Comparison of ENCODE assay signal across 10 cellular contexts in the genomic region with DNA sequence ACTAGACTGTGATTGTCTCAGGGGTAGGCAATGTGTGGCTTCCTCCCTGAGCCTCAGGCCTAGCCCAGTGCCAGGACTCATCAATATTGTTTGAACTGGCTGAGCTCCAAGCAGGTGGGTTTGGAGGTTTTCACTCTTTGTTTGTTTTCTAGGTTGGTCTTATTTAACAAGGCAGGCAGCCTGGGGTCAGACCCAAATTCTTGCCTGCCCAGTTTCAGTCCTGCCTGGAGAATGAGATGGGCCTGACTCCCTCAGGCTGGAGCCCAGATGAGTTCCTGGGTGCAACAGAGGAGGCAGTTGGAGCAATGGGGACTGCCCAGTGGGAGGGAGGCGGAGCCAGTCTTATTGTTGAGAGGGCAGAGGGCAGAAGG. TPM values are rescaled to one million over a fixed set of nuclear protein-coding genes. Genes with fewer than 3 reads are reported as not detected.
DNase-seq lines count a peak whose midpoint lies in the region; ATAC-seq and TF ChIP-seq lines count a peak whose summit lies in the region.
"Had no signal": no experiment of that assay in that cellular context is flagged by ENCODE, and none has a peak within 500 bp of the region (broad histone marks: within the 10 kb centered on the region; RNA-seq: fewer than 3 reads in every experiment).

No MANE protein-coding gene starts in this region.

- H3K27ac Mint-ChIP-seq in endodermal cell: no peak overlapping the region

- peak; percentile 29 for ATAC-seq in sciatic nerve

- intact Hi-C loops in sciatic nerve (cut with DNase I): no loop called here

- POLR2A ChIA-PET in HEK293 (lab: Yijun Ruan, JAX): interaction anchor here (0.6 kb wide), 2 partner anchors 24 to 892 kb away, joined by 3 to 4 read pairs; no protein-coding TSS in a partner anchor
- POLR2A ChIA-PET in HEK293T (lab: Yijun Ruan, JAX): no interaction called here

- H3K27me3 Mint-ChIP-seq in endodermal cell (ENCODE audit: insufficient read depth): no peaks in the 10 kb centered on the region

- no peaks in the 10 kb centered on the region for H3K9me3 ChIP-seq in HEK293 (ENCODE audit: control insufficient read depth, insufficient read depth, low read depth, low read length)
- H3K9me3 ChIP-seq in endodermal cell (ENCODE audit: control insufficient read depth, low read length): no peaks in the 10 kb centered on the region
- no peaks in the 10 kb centered on the region for H3K9me3 ChIP-seq in smooth muscle cell (replicated peaks; ENCODE audit: low read depth)

- no peak overlapping the region for H2AFZ ChIP-seq in smooth muscle cell (ENCODE audit: low read depth)

- WGBS in endodermal cell (ENCODE audit: insufficient coverage in 1 of 2, insufficient read length in 1 of 2), 2 experiments: 86% methylated on average over 1 of the region's 1 CpG; no CpG with 5 or more reads in 1 of the 2 experiments
- WGBS in smooth muscle cell (ENCODE audit: low lambda C conversion rate): 100% methylated on average over 1 of the region's 1 CpG

- TF ChIP-seq CTCF in HEK293 (tag by site-specific recombination; IDR thresholded peaks at IDR 0.05) (no peak), endodermal cell (conservative IDR thresholded peaks at IDR 0.05) (no peak), smooth muscle cell (IDR thresholded peaks at IDR 0.05; ENCODE audit: borderline replicate concordance, insufficient read depth, poor library complexity, severe bottlenecking) (no peak)

- no peaks in the 10 kb centered on the region for H3K36me3 Mint-ChIP-seq in endodermal cell (ENCODE audit: low read depth)

- H3K4me1 ChIP-seq in HEK293 (ENCODE audit: control insufficient read depth, insufficient read depth, low read length) (no peaks in the 10 kb centered on the region; the same call in 1 of the 2 replicates), endodermal cell (ENCODE audit: control insufficient read depth, insufficient read depth, low read length) (peaks cover 27% of the 10 kb centered on the region), smooth muscle cell (ENCODE audit: low read depth) (peaks cover 19% of the 10 kb centered on the region)

- H3K4me1 Mint-ChIP-seq in endodermal cell: peaks cover 7% of the 10 kb centered on the region

- no peak overlapping the region for H3K4me2 ChIP-seq in smooth muscle cell

- no peaks in the 10 kb centered on the region for H3K27me3 ChIP-seq in endodermal cell (ENCODE audit: control insufficient read depth, insufficient read depth, low read length, poor library complexity, severe bottlenecking)
- H3K27me3 ChIP-seq in smooth muscle cell (ENCODE audit: low read depth): no peaks in the 10 kb centered on the region

- H3K79me2 ChIP-seq in smooth muscle cell (ENCODE audit: low read depth): no peaks in the 10 kb centered on the region

- H3K4me3 Mint-ChIP-seq in endodermal cell: peak overlapping the region; percentile 12

- DNase-seq in NCI-H345 (lab: John Stamatoyannopoulos, UW): peak; percentile 95
- DNase-seq in endodermal cell: peak; percentile 67
- no peak for DNase-seq in sciatic nerve (ENCODE audit: low spot score)
- no peak for DNase-seq in HEK293T (ENCODE audit: extremely low spot score)
- DNase-seq in nucleus accumbens (lab: John Stamatoyannopoulos, UW): no peak
- DNase-seq in smooth muscle cell (lab: John Stamatoyannopoulos, UW; ENCODE audit: unreplicated experiment): no peak
- no peak for DNase-seq in superior temporal gyrus (ENCODE audit: extremely low spot score)
- DNase-seq: activated CD4-positive, CD25-positive, alpha-beta regulatory T cell treated with anti-CD3 and anti-CD28 coated beads, Interleukin-2, amount 50 U/mL, for 72 hours; NCI-H524 treated with DMSO at 0.1 percent for 48 hours had no signal

- H3K9ac ChIP-seq in endodermal cell (ENCODE audit: extremely low read depth, low read length, poor library complexity, severe bottlenecking): peak overlapping the region; percentile 71
- no peak overlapping the region for H3K9ac ChIP-seq in smooth muscle cell (ENCODE audit: low read depth)

- CTCF ChIA-PET in HEK293 (lab: Yijun Ruan, JAX): interaction anchor here (0.7 to 3.7 kb wide), 8 partner anchors 12 to 862 kb away, joined by 3 to 16 read pairs (median 3); no protein-coding TSS in a partner anchor
- CTCF ChIA-PET in HEK293T (lab: Yijun Ruan, JAX): no interaction called here

- peaks cover 3% of the 10 kb centered on the region for H3K9me3 Mint-ChIP-seq in endodermal cell

- H4K20me1 ChIP-seq in smooth muscle cell (ENCODE audit: low read depth): no peaks in the 10 kb centered on the region

- H3F3A ChIP-seq in smooth muscle cell (ENCODE audit: low read depth): no peaks in the 10 kb centered on the region

- no peak overlapping the region; the same call in 1 of the 2 replicates for H3K27ac ChIP-seq in HEK293 (ENCODE audit: extremely low read depth, low read depth, low read length)
- H3K27ac ChIP-seq in endodermal cell (ENCODE audit: low read depth, low read length): no peak overlapping the region
- no peak overlapping the region for H3K27ac ChIP-seq in smooth muscle cell (ENCODE audit: low read depth)

- H3K36me3 ChIP-seq in HEK293 (ENCODE audit: control insufficient read depth in 2 of 2, insufficient read depth in 1 of 2, low read length in 2 of 2) (no peaks in the 10 kb centered on the region), endodermal cell (ENCODE audit: control insufficient read depth, insufficient read depth, low read length) (no peaks in the 10 kb centered on the region), smooth muscle cell (ENCODE audit: low read depth) (no peaks in the 10 kb centered on the region)

- H3K4me3 ChIP-seq in HEK293 (ENCODE audit: low read depth, low read length) (no peak overlapping the region), endodermal cell (ENCODE audit: low read length) (no peak overlapping the region), smooth muscle cell (no peak overlapping the region)

TF ChIP-seq in HEK293, 187 proteins besides CTCF, POLR2A, EP300 and RAD21 (continues in another document):
- no peak for TF ChIP-seq BCL11A (tag by site-specific recombination; IDR thresholded peaks at IDR 0.05; ENCODE audit: low read depth)
- TF ChIP-seq ZNF558 (tag by site-specific recombination; IDR thresholded peaks at IDR 0.05): no peak
- no peak for TF ChIP-seq ZBTB8A (tag by site-specific recombination; IDR thresholded peaks at IDR 0.05)
- TF ChIP-seq KLF1 (tag by site-specific recombination; IDR thresholded peaks at IDR 0.05): peak; percentile 20; the same call in 1 of the 2 replicates
- no peak for TF ChIP-seq SP2 (tag by site-specific recombination; IDR thresholded peaks at IDR 0.05)
- no peak for TF ChIP-seq ELK4 (IDR thresholded peaks at IDR 0.05; ENCODE audit: borderline replicate concordance, low read depth, low read length)
- TF ChIP-seq ZNF335 (tag by site-specific recombination; conservative IDR thresholded peaks at IDR 0.05): peak; percentile 64
- TF ChIP-seq EGR2 (tag by site-specific recombination; IDR thresholded peaks at IDR 0.05; ENCODE audit: low read depth): peak; percentile 29; the same call in 1 of the 2 replicates

TF ChIP-seq in HEK293T, 16 proteins besides CTCF, POLR2A, EP300 and RAD21:
- TF ChIP-seq ZNF384 (IDR thresholded peaks at IDR 0.05) (no peak), SP1 (IDR thresholded peaks at IDR 0.05) (no peak), NFRKB (IDR thresholded peaks at IDR 0.05) (no peak), HDGF (IDR thresholded peaks at IDR 0.05; ENCODE audit: borderline replicate concordance) (no peak), ARNT (IDR thresholded peaks at IDR 0.05) (no peak), TARDBP (IDR thresholded peaks at IDR 0.05) (no peak), CTBP1 (IDR thresholded peaks at IDR 0.05; ENCODE audit: borderline replicate concordance) (no peak), ELF4 (IDR thresholded peaks at IDR 0.05) (no peak), FOXA1 (IDR thresholded peaks at IDR 0.05) (no peak), SUZ12 (IDR thresholded peaks at IDR 0.05) (no peak), L3MBTL2 (conservative IDR thresholded peaks at IDR 0.05) (no peak), FOXK2 (IDR thresholded peaks at IDR 0.05) (no peak), FOXM1 (IDR thresholded peaks at IDR 0.05; ENCODE audit: borderline replicate concordance) (no peak), BHLHE40 (IDR thresholded peaks at IDR 0.05; ENCODE audit: borderline replicate concordance) (no peak)
- TF ChIP-seq, protein P1, sequence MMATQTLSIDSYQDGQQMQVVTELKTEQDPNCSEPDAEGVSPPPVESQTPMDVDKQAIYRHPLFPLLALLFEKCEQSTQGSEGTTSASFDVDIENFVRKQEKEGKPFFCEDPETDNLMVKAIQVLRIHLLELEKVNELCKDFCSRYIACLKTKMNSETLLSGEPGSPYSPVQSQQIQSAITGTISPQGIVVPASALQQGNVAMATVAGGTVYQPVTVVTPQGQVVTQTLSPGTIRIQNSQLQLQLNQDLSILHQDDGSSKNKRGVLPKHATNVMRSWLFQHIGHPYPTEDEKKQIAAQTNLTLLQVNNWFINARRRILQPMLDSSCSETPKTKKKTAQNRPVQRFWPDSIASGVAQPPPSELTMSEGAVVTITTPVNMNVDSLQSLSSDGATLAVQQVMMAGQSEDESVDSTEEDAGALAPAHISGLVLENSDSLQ (IDR thresholded peaks at IDR 0.05): no peak

RNA-seq across cellular contexts. Expression of gene TP53I11, which starts 28.3 kb away (rescaled TPM):
- 100 to 1,000 TPM; 136 to 203 TPM for total RNA-seq in endodermal cell
- 94.6 TPM for polyA plus RNA-seq in endodermal cell (2013, experiment 1 of 2)
- 91.2 TPM for polyA plus RNA-seq in endodermal cell (2013, experiment 2 of 2)
- total RNA-seq in sciatic nerve: 101 TPM
- total RNA-seq in smooth muscle cell: 14.2 and 22.0 TPM in 2 replicates
- 53.9 and 61.2 TPM in 2 replicates for polyA plus RNA-seq in smooth muscle cell

Comparison
In these comparisons a context has a peak if more than half of its experiments do, and no peak if none do; other contexts are left out.
1. DNase-seq: peak in NCI-H345 (single experiment) and endodermal cell (single experiment); none in sciatic nerve (single experiment), HEK293T (single experiment), nucleus accumbens (0 of 56), smooth muscle cell (single experiment) and superior temporal gyrus (single experiment).